Comparison of ENCODE assay signal across 28 cellular contexts in the genomic region with DNA sequence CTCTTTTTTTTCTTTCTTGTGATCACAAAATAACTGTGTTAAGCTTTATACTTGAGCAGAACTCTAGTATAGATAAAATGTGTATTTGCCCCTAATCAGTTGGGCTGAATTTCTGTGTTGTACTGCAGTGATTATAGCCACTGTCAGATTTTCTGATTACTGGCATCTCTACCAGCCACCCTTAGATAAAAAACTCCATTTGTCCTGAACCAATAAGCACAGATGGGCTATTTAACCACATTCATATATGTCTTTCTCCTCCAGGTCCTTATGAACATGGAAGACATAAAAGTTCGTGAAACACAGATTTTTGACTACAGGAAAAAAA. TPM values are rescaled to one million over a fixed set of nuclear protein-coding genes. Genes with fewer than 3 reads are reported as not detected.
"Had no signal": no experiment of that assay in that cellular context is flagged by ENCODE, and none has a peak within 500 bp of the region (broad histone marks: within the 10 kb centered on the region; RNA-seq: fewer than 3 reads in every experiment).

No MANE protein-coding gene starts in this region.

- H3K27ac ChIP-seq: ascending aorta, Peyer's patch, SJSA1 had no signal

- H3K4me3 ChIP-seq: ascending aorta, K562, Peyer's patch, SJSA1 had no signal

- H3K27me3 ChIP-seq: ascending aorta, Peyer's patch, SJSA1 had no signal

- H3K36me3 Mint-ChIP-seq: activated naive CD4-positive, alpha-beta T cell treated with anti-CD3 and anti-CD28 coated beads, Interleukin-2, amount 50 U/mL, for 24 hours; activated naive CD8-positive, alpha-beta T cell treated with anti-CD3 and anti-CD28 coated beads, Interleukin-2, amount 10 ng/mL, durations not matched to agents 7 days and 5 days; WTC11 had no signal

- H3K9me3 ChIP-seq: ascending aorta, Peyer's patch, SJSA1 had no signal

- ATAC-seq: activated CD8-positive, alpha-beta T cell treated with anti-CD3 and anti-CD28 coated beads, Interleukin-2, amount 10 ng/mL, durations not matched to agents 7 days and 5 days; PC-3; WTC11 had no signal

- H3K4me1 ChIP-seq: ascending aorta, SJSA1 had no signal

- H3K9me3 Mint-ChIP-seq: activated CD4-positive, alpha-beta T cell treated with anti-CD3 and anti-CD28 coated beads, Interleukin-2, amount 10 ng/mL, durations not matched to agents 7 days and 5 days; activated naive CD4-positive, alpha-beta T cell treated with anti-CD3 and anti-CD28 coated beads, Interleukin-2, amount 50 U/mL, for 24 hours; activated naive CD8-positive, alpha-beta T cell treated with anti-CD3 and anti-CD28 coated beads, Interleukin-2, amount 10 ng/mL, durations not matched to agents 7 days and 5 days; activated T-cell treated with anti-CD3 and anti-CD28 coated beads, Interleukin-2, amount 50 U/mL, for 24 hours; activated T-helper 2 cell treated with anti-CD3 and anti-CD28 coated beads, Interferon-gamma antibody, Interleukin-2, Interleukin-4, amounts not matched to agents 10 μg/mL and 5 μg/mL and 100 μg/mL, durations not matched to agents 14 hours and 24 hours and 36 hours; WTC11 had no signal

- DNase-seq: activated CD4-positive, alpha-beta T cell treated with anti-CD3 and anti-CD28 coated beads, Interleukin-2, amount 10 ng/mL, durations not matched to agents 7 days and 5 days; activated CD4-positive, alpha-beta T cell treated with anti-CD3 and anti-CD28 coated beads, Interleukin-2, amount 50 U/mL, for 48 hours; activated CD8-positive, alpha-beta T cell treated with anti-CD3 and anti-CD28 coated beads, Interleukin-2, amount 10 ng/mL, durations not matched to agents 7 days and 5 days; activated gamma-delta T cell; activated naive CD4-positive, alpha-beta T cell treated with Interleukin-2 at 50 U/mL for 16 hours; activated naive CD8-positive, alpha-beta T cell treated with anti-CD3 and anti-CD28 coated beads, Interleukin-2, amount 10 ng/mL, durations not matched to agents 7 days and 5 days; activated T-cell treated with anti-CD3 and anti-CD28 coated beads, Interleukin-2, amount 50 U/mL, for 24 hours; amygdala; Karpas-422; NCI-H1092; NCI-H1436 treated with DMSO at 0.1 percent for 48 hours; NCI-H1694 treated with DMSO at 0.1 percent for 48 hours; NCI-H2029; NCI-H345; NCI-H524 treated with DMSO at 0.1 percent for 48 hours; Peyer's patch; RPMI8226; SHP77 treated with DMSO at 0.1 percent for 48 hours; SW 1271; T-helper 1 cell had no signal

- H3K36me3 ChIP-seq: ascending aorta, Peyer's patch, SJSA1 had no signal

- H3K27ac Mint-ChIP-seq: activated CD4-positive, alpha-beta T cell treated with anti-CD3 and anti-CD28 coated beads for 36 hours; activated CD4-positive, alpha-beta T cell treated with anti-CD3 and anti-CD28 coated beads, Interleukin-2, amount 10 ng/mL, durations not matched to agents 7 days and 5 days; activated CD8-positive, alpha-beta T cell treated with anti-CD3 and anti-CD28 coated beads, Interleukin-2, amount 10 ng/mL, durations not matched to agents 7 days and 5 days; activated naive CD4-positive, alpha-beta T cell treated with anti-CD3 and anti-CD28 coated beads, Interleukin-2, amount 50 U/mL, for 24 hours; activated naive CD8-positive, alpha-beta T cell treated with anti-CD3 and anti-CD28 coated beads, Interleukin-2, amount 10 ng/mL, durations not matched to agents 7 days and 5 days; activated T-cell treated with anti-CD3 and anti-CD28 coated beads, Interleukin-2, amount 50 U/mL, for 24 hours; WTC11 had no signal

- H3K4me3 Mint-ChIP-seq: activated CD4-positive, alpha-beta T cell treated with anti-CD3 and anti-CD28 coated beads for 36 hours; activated CD4-positive, alpha-beta T cell treated with anti-CD3 and anti-CD28 coated beads, Interleukin-2, amount 10 ng/mL, durations not matched to agents 7 days and 5 days; activated CD8-positive, alpha-beta T cell treated with anti-CD3 and anti-CD28 coated beads, Interleukin-2, amount 10 ng/mL, durations not matched to agents 7 days and 5 days; activated naive CD4-positive, alpha-beta T cell treated with anti-CD3 and anti-CD28 coated beads, Interleukin-2, amount 50 U/mL, for 24 hours; activated naive CD8-positive, alpha-beta T cell treated with anti-CD3 and anti-CD28 coated beads, Interleukin-2, amount 10 ng/mL, durations not matched to agents 7 days and 5 days; activated T-cell treated with anti-CD3 and anti-CD28 coated beads, Interleukin-2, amount 50 U/mL, for 24 hours; WTC11 had no signal

RNA-seq across cellular contexts. Expression of gene CFAP58, which starts 38.3 kb away (rescaled TPM):
- total RNA-seq: ascending aorta had no signal
